8 cellular contexts compared by ENCODE assay signal in genomic region chr14:106417224-106418049, GRCh38.
DNase-seq lines count a peak whose midpoint lies in the region; ATAC-seq and TF ChIP-seq lines count a peak whose summit lies in the region.

No MANE protein-coding gene starts in this region.

- peaks cover 9% of the 10 kb centered on the region for H3F3A ChIP-seq in DOHH2 (ENCODE audit: control insufficient read depth, insufficient read depth)

- H3K4me3 ChIP-seq in DOHH2 (ENCODE audit: low read length) (no peak overlapping the region), trophoblast cell (ENCODE audit: low read depth, low read length) (no peak overlapping the region)

- H3K79me2 ChIP-seq in DOHH2 (ENCODE audit: control insufficient read depth, low read length) = no peaks in the 10 kb centered on the region
- H3K79me2 ChIP-seq in trophoblast cell (ENCODE audit: control insufficient read depth, insufficient read depth, low read length, poor library complexity) = no peaks in the 10 kb centered on the region

- no peak overlapping the region for H2BK120ac ChIP-seq in trophoblast cell (ENCODE audit: insufficient read depth, low read length, poor library complexity)

- H2BK5ac ChIP-seq in trophoblast cell (ENCODE audit: low read depth, low read length, poor library complexity) = no peak overlapping the region

- no peaks in the 10 kb centered on the region for H3K79me1 ChIP-seq in trophoblast cell (ENCODE audit: low read length)

- H4K8ac ChIP-seq in trophoblast cell (ENCODE audit: low read depth, low read length) = no peak overlapping the region

- in situ Hi-C loops in KBM-7 (cut with MboI; ENCODE audit: low pct_unique_long_range_greater_than_20kb, low sequenced_read_pairs) = no loop called here

- TF ChIP-seq CTCF in DOHH2 (IDR thresholded peaks at IDR 0.05; ENCODE audit: low read depth, low read length, poor library complexity, severe bottlenecking) = peak; percentile 100

- H4K91ac ChIP-seq in trophoblast cell (ENCODE audit: low read depth, low read length) = no peak overlapping the region

- no peaks in the 10 kb centered on the region for H4K20me1 ChIP-seq in DOHH2 (ENCODE audit: control insufficient read depth, insufficient read depth, low read depth, low read length)

- H2AK5ac ChIP-seq in trophoblast cell (ENCODE audit: low read length) = no peak overlapping the region

- peak; percentile 88 for ATAC-seq in GM21367 (IDR thresholded peaks at IDR 0.05; ENCODE audit: unreplicated experiment)

- H3K4me2 ChIP-seq in DOHH2 (ENCODE audit: low read length) = no peak overlapping the region
- H3K4me2 ChIP-seq in trophoblast cell (ENCODE audit: low read length) = no peak overlapping the region

- H3K27ac ChIP-seq in DOHH2 (ENCODE audit: low read depth, low read length) = no peak overlapping the region
- H3K27ac ChIP-seq in trophoblast cell (ENCODE audit: low read depth, low read length) = no peak overlapping the region

- H3K4ac ChIP-seq in trophoblast cell (ENCODE audit: low read depth, low read length) = no peak overlapping the region

- no peak overlapping the region for H3K18ac ChIP-seq in trophoblast cell (ENCODE audit: low read length)

- no CpG with 5 or more reads among the region's 13 CpGs for WGBS in trophoblast cell (ENCODE audit: extremely low coverage, insufficient coverage, insufficient read length)

- H2BK12ac ChIP-seq in trophoblast cell (ENCODE audit: low read length) = no peak overlapping the region

- H3K27me3 ChIP-seq in DOHH2 (ENCODE audit: control insufficient read depth, low read length) (no peaks in the 10 kb centered on the region), trophoblast cell (ENCODE audit: insufficient read depth, low read length) (no peaks in the 10 kb centered on the region)

- no peak overlapping the region for H2AFZ ChIP-seq in trophoblast cell (ENCODE audit: insufficient read depth, low read length, poor library complexity)

- no peak overlapping the region for H3K23ac ChIP-seq in trophoblast cell (ENCODE audit: low read length)

- DNase-seq in KBM-7 (peak; percentile 87), trophoblast cell (peak; percentile 26 to 49), NCI-H187 treated with DMSO at 0.1 percent for 48 hours (lab: John Stamatoyannopoulos, UW) (no peak), NCI-H1092 treated with DMSO at 0.1 percent for 48 hours (lab: John Stamatoyannopoulos, UW) (no peak)
- DNase-seq in activated CD4-positive, alpha-beta T cell treated with anti-CD3 and anti-CD28 coated beads for 4 hours = peak; percentile 75 to 78
- DNase-seq in effector CD4-positive, alpha-beta T cell = peak; percentile 71

- no peaks in the 10 kb centered on the region for H3K36me3 ChIP-seq in DOHH2 (ENCODE audit: control insufficient read depth, low read length)
- H3K36me3 ChIP-seq in trophoblast cell (ENCODE audit: control insufficient read depth in 1 of 2, insufficient read depth in 2 of 2, low read length in 2 of 2) = no peaks in the 10 kb centered on the region

- no peaks in the 10 kb centered on the region for H3K9me2 ChIP-seq in DOHH2 (replicated peaks; ENCODE audit: control insufficient read depth, low read length)

- no peak overlapping the region for H4K12ac ChIP-seq in trophoblast cell (ENCODE audit: low read depth, low read length)

- H3K4me1 ChIP-seq in DOHH2 (ENCODE audit: control insufficient read depth, low read length) (peaks cover 10% of the 10 kb centered on the region), trophoblast cell (ENCODE audit: control insufficient read depth in 1 of 2, insufficient read depth in 2 of 2, low read length in 2 of 2) (no peaks in the 10 kb centered on the region)

- H3K9me3 ChIP-seq in DOHH2 (ENCODE audit: control insufficient read depth, insufficient read depth, low read length) (peaks cover 23% of the 10 kb centered on the region), trophoblast cell (ENCODE audit: insufficient read depth, low read depth, low read length) (peaks cover 12% of the 10 kb centered on the region)

- no peak overlapping the region for H3K9ac ChIP-seq in trophoblast cell (ENCODE audit: low read length)

- H3K14ac ChIP-seq in trophoblast cell (ENCODE audit: low read length) = no peak overlapping the region

Comparison
In these comparisons a context has a peak if more than half of its experiments do, and no peak if none do; other contexts are left out.
1. DNase-seq: peak in KBM-7 (single experiment), activated CD4-positive, alpha-beta T cell treated with anti-CD3 and anti-CD28 coated beads for 4 hours (2 of 2), effector CD4-positive, alpha-beta T cell (single experiment) and trophoblast cell (2 of 2); none in NCI-H187 treated with DMSO at 0.1 percent for 48 hours (single experiment) and NCI-H1092 treated with DMSO at 0.1 percent for 48 hours (single experiment).